Comparison of ENCODE assay signal across 7 cellular contexts in genomic region chr20:1608678-1609347, GRCh38. TPM values are rescaled to one million over a fixed set of nuclear protein-coding genes. Genes with fewer than 3 reads are reported as not detected.
"Had no signal": no experiment of that assay in that cellular context is flagged by ENCODE, and none has a peak within 500 bp of the region (broad histone marks: within the 10 kb centered on the region; RNA-seq: fewer than 3 reads in every experiment).

No MANE protein-coding gene starts in this region.

RNA-seq across cellular contexts. Expression of gene SIRPB1, which starts 11.0 kb away (rescaled TPM):
- total RNA-seq: H7, HFFc6 had no signal
- polyA plus RNA-seq: GM23248 had no signal

RNA-seq across cellular contexts. Expression of gene SIRPG, which starts 48.8 kb away (rescaled TPM):
- total RNA-seq: GM23248, H4, H7, HepG2, HFFc6, HT1080 had no signal
- polyA plus RNA-seq: GM23248, HepG2 had no signal

RNA-seq across cellular contexts. Expression of gene SIRPD, which starts 51.3 kb away (rescaled TPM):
- total RNA-seq: GM23248, H4, H7, HepG2, HFFc6, HT1080 had no signal
- polyA plus RNA-seq: GM23248, HepG2, IgD-negative memory B cell had no signal
